15 cellular contexts compared by ENCODE assay signal in the genomic region with DNA sequence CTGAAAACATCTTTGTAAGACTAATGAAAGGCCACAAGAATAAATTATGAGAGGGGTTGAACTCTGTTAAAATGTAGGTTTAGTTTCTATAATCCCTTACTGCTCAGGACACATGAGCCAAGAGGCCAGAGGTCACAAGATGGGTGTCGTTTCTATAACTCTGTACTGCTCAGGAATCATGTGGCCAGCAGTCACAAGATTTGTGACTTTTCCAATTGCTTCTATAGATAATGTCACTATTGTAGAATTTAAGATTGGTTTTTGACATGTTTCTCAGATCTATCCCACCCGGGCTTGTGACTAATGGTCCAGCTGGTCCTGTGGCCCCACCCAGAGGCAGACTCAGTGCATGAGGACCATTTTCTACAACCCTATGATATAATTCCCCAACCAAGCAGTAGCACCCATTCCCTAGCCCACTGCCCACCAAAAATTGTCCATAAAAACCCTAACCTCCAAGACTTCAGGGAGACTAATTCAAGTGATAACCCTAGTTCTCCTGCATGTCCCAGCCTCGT.
"Had no signal": no experiment of that assay in that cellular context is flagged by ENCODE, and none has a peak within 500 bp of the region (broad histone marks: within the 10 kb centered on the region; RNA-seq: fewer than 3 reads in every experiment).

No MANE protein-coding gene starts in this region.

- H3K27me3 ChIP-seq: breast epithelium, esophagus squamous epithelium, right atrium auricular region had no signal

- H3K4me1 Mint-ChIP-seq: nephron progenitor cell; stimulated activated memory B cell treated with anti-CD40 and anti-IgM and Interleukin-4, amounts not matched to agents 10 μg/mL and 1 μg/mL and 100 μg/mL, for 72 hours had no signal

- DNase-seq: activated CD4-positive, CD25-positive, alpha-beta regulatory T cell; esophagus squamous epithelium; islet precursor cell; left ventricle myocardium inferior; mesendoderm; nephron progenitor cell; posterior cingulate gyrus; stimulated activated CD4-positive, alpha-beta T cell treated with anti-CD3 and anti-CD28 coated beads, Interleukin-1b, Interleukin-23, amount 100 ng/mL, for 48 hours; T-helper 2 cell; upper lobe of right lung had no signal

- H3K9me3 ChIP-seq: esophagus squamous epithelium, upper lobe of right lung had no signal

- FAIRE-seq: TTC549 had no signal

- H3K27ac ChIP-seq: breast epithelium, esophagus squamous epithelium, left ventricle myocardium inferior, right atrium auricular region, upper lobe of right lung had no signal

- H3K4me3 Mint-ChIP-seq: activated naive CD8-positive, alpha-beta T cell; nephron progenitor cell; stimulated activated memory B cell treated with anti-CD40 and anti-IgM and Interleukin-4, amounts not matched to agents 10 μg/mL and 1 μg/mL and 100 μg/mL, for 72 hours had no signal

- H3K36me3 Mint-ChIP-seq: activated naive CD8-positive, alpha-beta T cell; stimulated activated memory B cell treated with anti-CD40 and anti-IgM and Interleukin-4, amounts not matched to agents 10 μg/mL and 1 μg/mL and 100 μg/mL, for 72 hours had no signal

- ATAC-seq: stimulated activated memory B cell treated with anti-CD40 and anti-IgM and Interleukin-4, amounts not matched to agents 10 μg/mL and 1 μg/mL and 100 μg/mL, for 72 hours; upper lobe of right lung had no signal

- H3K27ac Mint-ChIP-seq: activated naive CD8-positive, alpha-beta T cell; nephron progenitor cell; stimulated activated memory B cell treated with anti-CD40 and anti-IgM and Interleukin-4, amounts not matched to agents 10 μg/mL and 1 μg/mL and 100 μg/mL, for 72 hours had no signal

- H3K4me3 ChIP-seq: breast epithelium, esophagus squamous epithelium, left ventricle myocardium inferior, right atrium auricular region, upper lobe of right lung had no signal

- H3K4me1 ChIP-seq: breast epithelium, esophagus squamous epithelium, left ventricle myocardium inferior, right atrium auricular region, upper lobe of right lung had no signal

- H3K36me3 ChIP-seq: breast epithelium, esophagus squamous epithelium, left ventricle myocardium inferior, right atrium auricular region, upper lobe of right lung had no signal
